ENCODE assay signal across 19 cellular contexts in the genomic region with DNA sequence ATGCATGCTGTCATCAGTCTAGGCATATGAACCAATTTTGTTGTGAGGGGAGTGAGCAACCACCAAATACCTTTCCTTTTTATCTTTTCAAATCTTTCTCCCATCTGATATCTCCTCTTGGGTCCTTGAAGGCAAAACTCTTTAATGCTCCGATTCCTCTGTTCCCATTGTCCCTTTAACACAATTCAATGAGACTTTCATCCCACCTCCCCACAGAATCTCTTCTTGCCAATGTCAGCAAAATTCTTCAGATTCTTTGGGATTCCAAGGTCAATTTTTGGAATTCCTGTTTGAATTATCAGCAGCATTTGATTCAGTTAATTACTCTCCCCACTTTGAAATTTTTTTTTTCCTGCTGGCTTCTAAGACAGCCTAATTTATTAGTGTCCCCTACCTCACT.
DNase-seq lines count a peak whose midpoint lies in the region; ATAC-seq, FAIRE-seq and TF ChIP-seq lines count a peak whose summit lies in the region.
"Had no signal": no experiment of that assay in that cellular context is flagged by ENCODE, and none has a peak within 500 bp of the region (broad histone marks: within the 10 kb centered on the region; RNA-seq: fewer than 3 reads in every experiment).

No MANE protein-coding gene starts in this region.

- H3K79me1 ChIP-seq in H1 (ENCODE audit: low read depth, low read length), result no peaks in the 10 kb centered on the region

- H3K27ac ChIP-seq in HepG2 (ENCODE audit: extremely low read length, insufficient read depth, low read length) (no peak overlapping the region), right lobe of liver (no peak overlapping the region), H1 (ENCODE audit: low read depth, low read length) (no peak overlapping the region), uterus (no peak overlapping the region)
- H3K27ac ChIP-seq: 22Rv1, BLaER1, C4-2B had no signal

- in situ Hi-C loops in HepG2 (cut with HindIII; ENCODE audit: extremely low pct_ligation_motif_present, low pct_unique_long_range_greater_than_20kb), result no loop called here

- no peaks in the 10 kb centered on the region for H3K23me2 ChIP-seq in H1 (ENCODE audit: low read depth, low read length)

- no peaks in the 10 kb centered on the region for H3K4me1 ChIP-seq in HepG2 (ENCODE audit: insufficient read depth, low read length)
- H3K4me1 ChIP-seq in right lobe of liver, result no peaks in the 10 kb centered on the region
- H3K4me1 ChIP-seq in H1 (replicated peaks in 1 of 4; ENCODE audit: control insufficient read depth in 3 of 4, insufficient read depth in 4 of 4, low read length in 3 of 4), result no peaks in the 10 kb centered on the region
- no peaks in the 10 kb centered on the region for H3K4me1 ChIP-seq in uterus
- H3K4me1 ChIP-seq: BLaER1 had no signal

- POLR2A ChIA-PET in HepG2 (lab: Yijun Ruan, JAX), result no interaction called here
- POLR2A ChIA-PET in H1 (lab: Charles Lee; ENCODE audit: partially characterized antibody), result no interaction called here

- BruUV-seq in HepG2 (replicated peaks; lab: Mats Ljungman, UMichigan), result no TSS peak

- no peak for TF ChIP-seq RAD21 in HepG2 (CRISPR knock-in tag; IDR thresholded peaks at IDR 0.05)
- no peak for TF ChIP-seq RAD21 in H1 (IDR thresholded peaks at IDR 0.05 in 1 of 2, conservative IDR thresholded peaks at IDR 0.05 in 1 of 2; ENCODE audit: low read depth in 2 of 2, low read length in 2 of 2)

- no peak overlapping the region for H3K14ac ChIP-seq in H1 (ENCODE audit: insufficient read length)

- no peak for TF ChIP-seq POLR2A in HepG2 (IDR thresholded peaks at IDR 0.05; ENCODE audit: insufficient read depth in 1 of 2, low read depth in 2 of 2, low read length in 2 of 2)
- no peak for TF ChIP-seq POLR2A in right lobe of liver (IDR thresholded peaks at IDR 0.05)
- TF ChIP-seq POLR2A in H1 (IDR thresholded peaks at IDR 0.05; ENCODE audit: control extremely low read depth in 1 of 2, low read depth in 2 of 2, low read length in 2 of 2), result no peak
- no peak for TF ChIP-seq POLR2A in uterus (IDR thresholded peaks at IDR 0.05)

- H3K18ac ChIP-seq in H1 (ENCODE audit: extremely low read depth, low read length), result no peak overlapping the region

- 3% methylated on average over 1 of the region's 1 CpG for WGBS in HepG2 (ENCODE audit: low lambda C conversion rate)
- 70% methylated on average over 1 of the region's 1 CpG for whole genome bisulfite sequencing in right lobe of liver (ENCODE audit: insufficient coverage, low coverage, low lambda C conversion rate, missing lambda C conversion rate)
- WGBS in H1 (ENCODE audit: extremely low coverage in 1 of 2, insufficient coverage in 1 of 2, insufficient read length in 1 of 2, insufficient replicate concordance in 2 of 2, low coverage in 1 of 2, low lambda C conversion rate in 2 of 2, missing lambda C conversion rate in 1 of 2), 2 experiments, result 93% methylated on average over 1 of the region's 1 CpG; no CpG with 5 or more reads in 1 of the 2 experiments

- H3K9ac ChIP-seq in HepG2 (ENCODE audit: insufficient read depth, low read depth, low read length) (no peak overlapping the region), H1 (replicated peaks in 1 of 4; ENCODE audit: extremely low read depth in 1 of 4, low read depth in 3 of 4, low read length in 3 of 4) (no peak overlapping the region)
- H3K9ac ChIP-seq: BLaER1 had no signal

- FAIRE-seq in HepG2 (lab: Jason Lieb, UNC) (no peak), H1 (lab: Jason Lieb, UNC) (no peak)
- FAIRE-seq: A204.1, GM12878 had no signal

- TF ChIP-seq EP300 in HepG2 (IDR thresholded peaks at IDR 0.05; ENCODE audit: low read depth in 2 of 2, low read length in 2 of 2), result no peak
- no peak for TF ChIP-seq EP300 in HepG2 (CRISPR knock-in tag; IDR thresholded peaks at IDR 0.05; ENCODE audit: borderline replicate concordance)
- TF ChIP-seq EP300 in H1 (IDR thresholded peaks at IDR 0.05; ENCODE audit: borderline replicate concordance in 1 of 2, low read depth in 2 of 2, low read length in 2 of 2), result no peak

- intact Hi-C loops in HepG2 (cut with micrococcal nuclease; ENCODE audit: unreplicated experiment), result no loop called here
- intact Hi-C loops in right lobe of liver (cut with DNase I), result no loop called here
- intact Hi-C loops in uterus (cut with DNase I; ENCODE audit: low total_unique reads), result no loop called here

- H2AFZ ChIP-seq in HepG2 (ENCODE audit: low read length), result no peak overlapping the region
- peak overlapping the region; percentile 56 for H2AFZ ChIP-seq in H1 (ENCODE audit: low read length)

- H2BK5ac ChIP-seq in H1 (ENCODE audit: low read depth, low read length), result no peak overlapping the region

- TF ChIP-seq CTCF in HepG2 (CRISPR knock-in tag; IDR thresholded peaks at IDR 0.05), result no peak
- TF ChIP-seq CTCF in right lobe of liver (IDR thresholded peaks at IDR 0.05), result no peak
- no peak for TF ChIP-seq CTCF in H1 (IDR thresholded peaks at IDR 0.05; ENCODE audit: control extremely low read depth in 1 of 3, insufficient read depth in 1 of 3, low read depth in 1 of 3, low read length in 3 of 3)
- TF ChIP-seq CTCF in retinal pigment epithelial cell (conservative IDR thresholded peaks at IDR 0.05; ENCODE audit: low read depth, low read length), result no peak
- TF ChIP-seq CTCF in uterus (IDR thresholded peaks at IDR 0.05), result no peak

- CTCF ChIA-PET in HepG2 (lab: Yijun Ruan, JAX; ENCODE audit: low intra/inter-chr PET ratio, low total read pairs), result no interaction called here
- CTCF ChIA-PET in H1 (lab: Charles Lee; ENCODE audit: partially characterized antibody), result interaction anchor here (0.8 kb wide), 1 partner anchor 171 kb away, joined by 3 read pairs; no protein-coding TSS in a partner anchor

- H2BK20ac ChIP-seq in H1 (ENCODE audit: low read length), result no peak overlapping the region

- H3K56ac ChIP-seq in H1 (replicated peaks; ENCODE audit: insufficient read length, low read depth, low read length), result no peak overlapping the region

- peaks cover 33% of the 10 kb centered on the region for H3K9me3 ChIP-seq in HepG2 (ENCODE audit: low read length)
- no peaks in the 10 kb centered on the region for H3K9me3 ChIP-seq in right lobe of liver
- H3K9me3 ChIP-seq in H1 (ENCODE audit: insufficient read depth in 2 of 2, low read depth in 1 of 2, low read length in 1 of 2), result no peaks in the 10 kb centered on the region
- H3K9me3 ChIP-seq in uterus, result no peaks in the 10 kb centered on the region
- H3K9me3 ChIP-seq: BLaER1, Caco-2 had no signal

- H3K23ac ChIP-seq in H1 (ENCODE audit: insufficient read length), result no peak overlapping the region

- H4K8ac ChIP-seq in H1 (ENCODE audit: extremely low read depth, insufficient read depth, low read length), result no peak overlapping the region

- H3K36me3 ChIP-seq in HepG2 (replicated peaks in 1 of 2; ENCODE audit: control insufficient read depth in 1 of 2, insufficient read depth in 2 of 2, low read length in 2 of 2), result no peaks in the 10 kb centered on the region
- no peaks in the 10 kb centered on the region for H3K36me3 ChIP-seq in right lobe of liver
- H3K36me3 ChIP-seq in H1 (ENCODE audit: control insufficient read depth in 2 of 4, insufficient read depth in 4 of 4, low read length in 3 of 4), result no peaks in the 10 kb centered on the region
- no peaks in the 10 kb centered on the region for H3K36me3 ChIP-seq in uterus
- H3K36me3 ChIP-seq: BLaER1 had no signal

- H2BK12ac ChIP-seq in H1 (ENCODE audit: low read depth, low read length), result peak overlapping the region; percentile 53; the same call in 1 of the 2 replicates

- no peak overlapping the region for H3K4ac ChIP-seq in H1 (replicated peaks; ENCODE audit: insufficient read length, low read depth, low read length)

- H3K27me3 ChIP-seq in HepG2 (ENCODE audit: control insufficient read depth in 1 of 2, insufficient read depth in 2 of 2, low read length in 2 of 2) (no peaks in the 10 kb centered on the region), right lobe of liver (no peaks in the 10 kb centered on the region), H1 (replicated peaks in 1 of 4; ENCODE audit: control insufficient read depth in 3 of 4, extremely low read depth in 1 of 4, insufficient read depth in 3 of 4, low read length in 3 of 4) (no peaks in the 10 kb centered on the region), uterus (no peaks in the 10 kb centered on the region)
- H3K27me3 ChIP-seq: BLaER1 had no signal

- H2BK15ac ChIP-seq in H1 (ENCODE audit: low read length), result no peak overlapping the region

- H3K4me3 ChIP-seq in HepG2 (replicated peaks in 1 of 3; ENCODE audit: insufficient read depth in 1 of 3, low read depth in 2 of 3, low read length in 3 of 3) (no peak overlapping the region), right lobe of liver (no peak overlapping the region), H1 (ENCODE audit: extremely low read depth in 1 of 4, insufficient read depth in 2 of 4, low read depth in 3 of 4, low read length in 4 of 4) (no peak overlapping the region), retinal pigment epithelial cell (ENCODE audit: low read length) (no peak overlapping the region), uterus (no peak overlapping the region)
- H3K4me3 ChIP-seq: BLaER1, GM12878 had no signal

- H4K91ac ChIP-seq in H1 (replicated peaks; ENCODE audit: insufficient read length, low read length), result no peak overlapping the region

- H4K20me1 ChIP-seq in HepG2 (ENCODE audit: insufficient read depth, low read length) (no peaks in the 10 kb centered on the region), H1 (replicated peaks in 1 of 2; ENCODE audit: control insufficient read depth in 1 of 2, insufficient read depth in 2 of 2, low read length in 2 of 2) (no peaks in the 10 kb centered on the region)
- H4K20me1 ChIP-seq: BLaER1 had no signal

- H2BK120ac ChIP-seq in H1 (replicated peaks; ENCODE audit: low read depth, low read length), result no peak overlapping the region

- H3K79me2 ChIP-seq in HepG2 (ENCODE audit: insufficient read depth, low read length) (no peaks in the 10 kb centered on the region), H1 (ENCODE audit: control insufficient read depth in 1 of 2, insufficient read depth in 2 of 2, low read length in 2 of 2) (no peaks in the 10 kb centered on the region)

- no peak overlapping the region for H3K4me2 ChIP-seq in HepG2 (ENCODE audit: low read depth, low read length)
- H3K4me2 ChIP-seq in H1 (ENCODE audit: insufficient read depth in 1 of 2, low read depth in 2 of 2, low read length in 2 of 2), result no peak overlapping the region
- H3K4me2 ChIP-seq: BLaER1 had no signal

- ATAC-seq in HepG2 (no peak), right lobe of liver (no peak), GM19035 (IDR thresholded peaks at IDR 0.05; ENCODE audit: unreplicated experiment) (no peak), GM21717 (IDR thresholded peaks at IDR 0.05; ENCODE audit: unreplicated experiment) (no peak)
- ATAC-seq: CD8-positive, alpha-beta T cell; GM12878 had no signal

- DNase-seq in HepG2 (ENCODE audit: low spot score) (no peak), right lobe of liver (no peak), H1 (ENCODE audit: low read depth in 1 of 2, low spot score in 2 of 2) (no peak), retinal pigment epithelial cell (ENCODE audit: low read depth) (peak; percentile 2), uterus (no peak)
- DNase-seq: Caco-2; CD4-positive, CD25-positive, alpha-beta regulatory T cell; CD8-positive, alpha-beta T cell; DMS79; EL; GDM1; HCEC 1CT had no signal

- H2AK5ac ChIP-seq in H1 (ENCODE audit: low read depth, low read length), result no peak overlapping the region

- no peak overlapping the region for H4K5ac ChIP-seq in H1 (ENCODE audit: insufficient read length, low read depth, low read length)

TF ChIP-seq in HepG2, 621 proteins besides CTCF, POLR2A, EP300 and RAD21 (continues in another document):
- TF ChIP-seq ISL2 (CRISPR knock-in tag; IDR thresholded peaks at IDR 0.05), result no peak
